Comparison of ENCODE assay signal across 1 cellular context in genomic region chr5:431001-431710, GRCh38.
A peak's percentile ranks its signal among the peaks of the same experiment; 100 is the strongest.
TF ChIP-seq lines count a peak whose summit lies in the region.

No MANE protein-coding gene starts in this region.

TF ChIP-seq in HepG2, 621 proteins besides CTCF, POLR2A, EP300 and RAD21 (continued from another document and continues in another):
- TF ChIP-seq NFAT5 (CRISPR knock-in tag; IDR thresholded peaks at IDR 0.05) (no peak), KDM4B (CRISPR knock-in tag; IDR thresholded peaks at IDR 0.05) (no peak), NR2F1 (CRISPR knock-in tag; IDR thresholded peaks at IDR 0.05) (no peak), TERF1 (CRISPR knock-in tag; IDR thresholded peaks at IDR 0.05) (no peak), MEIS2 (CRISPR knock-in tag; IDR thresholded peaks at IDR 0.05) (no peak), REXO4 (CRISPR knock-in tag; IDR thresholded peaks at IDR 0.05; ENCODE audit: borderline replicate concordance) (no peak), CENPX (CRISPR knock-in tag; IDR thresholded peaks at IDR 0.05) (no peak), ZNF430 (CRISPR knock-in tag; IDR thresholded peaks at IDR 0.05) (no peak), TCF7L2 (IDR thresholded peaks at IDR 0.05; ENCODE audit: low read depth, low read length) (no peak), SIN3B (IDR thresholded peaks at IDR 0.05; ENCODE audit: low read length) (no peak), SALL1 (CRISPR knock-in tag; IDR thresholded peaks at IDR 0.05) (0 out of 2 replicates have a peak, but pooled peaks have one; percentile 21), SMAD1 (CRISPR knock-in tag; IDR thresholded peaks at IDR 0.05; ENCODE audit: borderline replicate concordance, low read depth) (no peak), MIER2 (CRISPR knock-in tag; IDR thresholded peaks at IDR 0.05) (no peak), THAP7 (CRISPR knock-in tag; IDR thresholded peaks at IDR 0.05) (0 out of 2 replicates have a peak, but pooled peaks have one; percentile 50), SNRNP70 (IDR thresholded peaks at IDR 0.05; ENCODE audit: low read depth, low read length) (no peak), ZNF777 (CRISPR knock-in tag; IDR thresholded peaks at IDR 0.05) (no peak), ZNF274 (CRISPR knock-in tag; IDR thresholded peaks at IDR 0.05) (peak; percentile 78; the same call in 1 of the 2 replicates), RAD51 (IDR thresholded peaks at IDR 0.05; ENCODE audit: borderline replicate concordance) (no peak), ZNF776 (CRISPR knock-in tag; IDR thresholded peaks at IDR 0.05) (no peak), ZSCAN25 (CRISPR knock-in tag; IDR thresholded peaks at IDR 0.05) (0 out of 2 replicates have a peak, but pooled peaks have one; percentile 26), FOXK2 (IDR thresholded peaks at IDR 0.05) (no peak), DR1 (CRISPR knock-in tag; IDR thresholded peaks at IDR 0.05) (no peak), ZNF280B (CRISPR knock-in tag; IDR thresholded peaks at IDR 0.05; ENCODE audit: borderline replicate concordance) (no peak), YY1 (IDR thresholded peaks at IDR 0.05; ENCODE audit: insufficient read depth, insufficient replicate concordance, low read depth, low read length) (no peak), POGZ (CRISPR knock-in tag; IDR thresholded peaks at IDR 0.05) (no peak), GMEB2 (CRISPR knock-in tag; IDR thresholded peaks at IDR 0.05; ENCODE audit: low read depth) (no peak), PAXIP1 (CRISPR knock-in tag; conservative IDR thresholded peaks at IDR 0.05) (no peak), TBX2 (CRISPR knock-in tag; IDR thresholded peaks at IDR 0.05; ENCODE audit: borderline replicate concordance) (no peak), KIAA2018 (CRISPR knock-in tag; IDR thresholded peaks at IDR 0.05; ENCODE audit: borderline replicate concordance) (no peak), KDM5B (CRISPR knock-in tag; IDR thresholded peaks at IDR 0.05; ENCODE audit: borderline replicate concordance) (0 out of 2 replicates have a peak, but pooled peaks have one; percentile 21), KAT2B (IDR thresholded peaks at IDR 0.05; ENCODE audit: borderline replicate concordance, low read depth, low read length) (no peak), TEAD2 (CRISPR knock-in tag; IDR thresholded peaks at IDR 0.05) (no peak), ZSCAN29 (CRISPR knock-in tag; conservative IDR thresholded peaks at IDR 0.05) (no peak), ZNF276 (CRISPR knock-in tag; IDR thresholded peaks at IDR 0.05; ENCODE audit: low read depth) (no peak), ZFY (CRISPR knock-in tag; IDR thresholded peaks at IDR 0.05) (peak; percentile 46; the same call in 1 of the 2 replicates), ZNF546 (CRISPR knock-in tag; conservative IDR thresholded peaks at IDR 0.05) (no peak)
